ENCODE assay signal across 26 cellular contexts in genomic region chr17:1050246-1050995, GRCh38. TPM values are rescaled to one million over a fixed set of nuclear protein-coding genes. Genes with fewer than 3 reads are reported as not detected.
A peak's percentile ranks its signal among the peaks of the same experiment; 100 is the strongest.
DNase-seq lines count a peak whose midpoint lies in the region; ATAC-seq and TF ChIP-seq lines count a peak whose summit lies in the region.
"Had no signal": no experiment of that assay in that cellular context is flagged by ENCODE, and none has a peak within 500 bp of the region (broad histone marks: within the 10 kb centered on the region; RNA-seq: fewer than 3 reads in every experiment).

No MANE protein-coding gene starts in this region.

- H3F3A ChIP-seq in GM23248 (ENCODE audit: insufficient read depth): no peaks in the 10 kb centered on the region

- no peak overlapping the region for H3K9ac ChIP-seq in GM23248
- H3K9ac ChIP-seq: parathyroid adenoma had no signal

- no peak for TF ChIP-seq POLR2A in spleen (IDR thresholded peaks at IDR 0.05)

- peak; percentile 17 for ATAC-seq in left colon
- ATAC-seq in GM18858 (IDR thresholded peaks at IDR 0.05; ENCODE audit: unreplicated experiment): no peak
- ATAC-seq: activated naive CD4-positive, alpha-beta T cell treated with anti-CD3 and anti-CD28 coated beads, Interleukin-2, amount 50 U/mL, for 72 hours; CD8-positive, alpha-beta T cell; stimulated activated memory B cell treated with anti-CD40 and anti-IgM and Interleukin-4, amounts not matched to agents 10 μg/mL and 1 μg/mL and 100 μg/mL, for 72 hours had no signal

- in situ Hi-C loops in GM23248 (cut with MboI): no loop called here

- peak overlapping the region; percentile 44 for H3K27ac ChIP-seq in WERI-Rb-1
- H3K27ac ChIP-seq in spleen: no peak overlapping the region
- H3K27ac ChIP-seq in GM23248: no peak overlapping the region
- H3K27ac ChIP-seq: parathyroid adenoma, right lobe of liver, RWPE1, SK-N-MC had no signal

- H3K4me3 ChIP-seq in WERI-Rb-1 (ENCODE audit: low read depth, low read length) (no peak overlapping the region), spleen (no peak overlapping the region), GM23248 (no peak overlapping the region), BE2C (ENCODE audit: low read depth, low read length) (no peak overlapping the region)
- H3K4me3 ChIP-seq: right lobe of liver, SK-N-MC had no signal

- intact Hi-C loops in left colon (cut with DNase I, micrococcal nuclease): no loop called here
- intact Hi-C loops in spleen (cut with DNase I; ENCODE audit: low total_unique reads): loop anchor here (10.0 kb wide), 1 partner anchor 46 kb away; no protein-coding TSS in a partner anchor

- H4K20me1 ChIP-seq in GM23248 (ENCODE audit: insufficient read depth): no peaks in the 10 kb centered on the region

- peaks cover 0 to 4% (median 0%) of the 10 kb centered on the region in 6 donors for H3K4me1 ChIP-seq in spleen
- no peaks in the 10 kb centered on the region for H3K4me1 ChIP-seq in GM23248 (ENCODE audit: insufficient read depth)
- H3K4me1 ChIP-seq in BE2C: no peaks in the 10 kb centered on the region
- H3K4me1 ChIP-seq: parathyroid adenoma, right lobe of liver had no signal

- TF ChIP-seq CTCF in WERI-Rb-1 (IDR thresholded peaks at IDR 0.05; ENCODE audit: low read depth, low read length) (no peak), spleen (IDR thresholded peaks at IDR 0.05 in 8 of 11, conservative IDR thresholded peaks at IDR 0.05 in 3 of 11) (no peak), BE2C (IDR thresholded peaks at IDR 0.05; ENCODE audit: low read depth, low read length) (no peak)

- H3K36me3 ChIP-seq in WERI-Rb-1 (peaks cover 42% of the 10 kb centered on the region), spleen (peaks cover 3 to 83% (median 52%) of the 10 kb centered on the region in 6 donors), GM23248 (ENCODE audit: low read depth) (no peaks in the 10 kb centered on the region; the same call in 1 of the 2 replicates), BE2C (no peaks in the 10 kb centered on the region)

- H3K4me2 ChIP-seq in GM23248 (ENCODE audit: unreplicated experiment): no peak overlapping the region

- DNase-seq in NCI-H2171 treated with DMSO at 0.1 percent for 48 hours (lab: John Stamatoyannopoulos, UW): peak; percentile 23
- DNase-seq in NCI-H2171 (lab: John Stamatoyannopoulos, UW): no peak
- DNase-seq in WERI-Rb-1: peak; percentile 45
- DNase-seq in left colon: no peak
- DNase-seq in spleen: peak; percentile 54
- DNase-seq in GM23248: no peak
- DNase-seq in BE2C: no peak
- DNase-seq: 8988T; activated CD4-positive, alpha-beta memory T cell treated with anti-CD3 and anti-CD28 coated beads for 36 hours; activated CD4-positive, CD25-positive, alpha-beta regulatory T cell treated with anti-CD3 and anti-CD28 coated beads, Interleukin-2, amount 50 U/mL, for 72 hours; CD8-positive, alpha-beta T cell; central memory CD4-positive, alpha-beta T cell; H7; hippocampal formation; KG1; MM.1S; NCI-H2081; stimulated activated CD4-positive, alpha-beta T cell treated with anti-CD3 and anti-CD28 coated beads, Interleukin-12 subunit alpha, Interleukin-12 subunit beta, amount 100 ng/mL, for 4 hours; stimulated activated CD4-positive, alpha-beta T cell treated with anti-CD3 and anti-CD28 coated beads, Interleukin-4, amount 100 ng/mL, for 1 hour had no signal

- H3K27me3 ChIP-seq in WERI-Rb-1 (ENCODE audit: insufficient read depth, low read depth, severe bottlenecking): no peaks in the 10 kb centered on the region
- H3K27me3 ChIP-seq in spleen (replicated peaks in 1 of 7): no peaks in the 10 kb centered on the region
- H3K27me3 ChIP-seq in GM23248 (replicated peaks; ENCODE audit: insufficient read depth): no peaks in the 10 kb centered on the region
- no peaks in the 10 kb centered on the region for H3K27me3 ChIP-seq in BE2C
- H3K27me3 ChIP-seq: right lobe of liver had no signal

- no peaks in the 10 kb centered on the region for H3K79me2 ChIP-seq in GM23248 (ENCODE audit: insufficient read depth)

- 85 to 93% (median 86%) methylated on average over 17 to 22 of the region's 22 CpGs for WGBS in spleen, 5 donors
- WGBS in GM23248 (ENCODE audit: low coverage in 1 of 2, low lambda C conversion rate in 2 of 2, missing lambda C conversion rate in 2 of 2), 2 experiments: 85 to 91% methylated on average over 13 to 22 of the region's 22 CpGs

- H3K9me3 ChIP-seq in WERI-Rb-1 (ENCODE audit: severe bottlenecking) (no peaks in the 10 kb centered on the region), spleen (no peaks in the 10 kb centered on the region), GM23248 (ENCODE audit: low read depth) (no peaks in the 10 kb centered on the region), BE2C (no peaks in the 10 kb centered on the region)
- H3K9me3 ChIP-seq: right lobe of liver had no signal

- H2AFZ ChIP-seq in GM23248: no peak overlapping the region
- H2AFZ ChIP-seq: parathyroid adenoma had no signal

- H3K9me2 ChIP-seq in GM23248 (ENCODE audit: insufficient read depth): no peaks in the 10 kb centered on the region

RNA-seq across cellular contexts. Expression of gene TIMM22, which starts 53.5 kb away (rescaled TPM):
- 1 to 10 TPM; 8.2 to 9.0 TPM for total RNA-seq in left colon
- 10 to 100 TPM in 6 of 7 donors, 1 to 10 TPM in 1; 9.7 to 14.3 (median 11.2) TPM for total RNA-seq in spleen
- 1 to 10 TPM; 5.1 to 8.8 (median 7.0) TPM for polyA plus RNA-seq in spleen
- total RNA-seq in GM23248 (2014; rRNA removed; shearing (Covaris generic)): 19.2 and 23.0 TPM in 2 replicates
- polyA plus RNA-seq in GM23248 (2016; fragmentation: Nextera tagmentation; extraction: Ambion mirVana): 26.1 and 26.7 TPM in 2 replicates
- polyA plus RNA-seq in BE2C (2012; ENCODE audit: insufficient read depth, insufficient read length, low read depth): 16.4 TPM

Comparison
In these comparisons a context has a peak if more than half of its experiments do, and no peak if none do; other contexts are left out.
1. DNase-seq: peak in NCI-H2171 treated with DMSO at 0.1 percent for 48 hours (single experiment), WERI-Rb-1 (single experiment) and spleen (single experiment); none in NCI-H2171 (single experiment), left colon (0 of 2), GM23248 (single experiment) and BE2C (single experiment).